Comparison of ENCODE assay signal across 19 cellular contexts in the genomic region with DNA sequence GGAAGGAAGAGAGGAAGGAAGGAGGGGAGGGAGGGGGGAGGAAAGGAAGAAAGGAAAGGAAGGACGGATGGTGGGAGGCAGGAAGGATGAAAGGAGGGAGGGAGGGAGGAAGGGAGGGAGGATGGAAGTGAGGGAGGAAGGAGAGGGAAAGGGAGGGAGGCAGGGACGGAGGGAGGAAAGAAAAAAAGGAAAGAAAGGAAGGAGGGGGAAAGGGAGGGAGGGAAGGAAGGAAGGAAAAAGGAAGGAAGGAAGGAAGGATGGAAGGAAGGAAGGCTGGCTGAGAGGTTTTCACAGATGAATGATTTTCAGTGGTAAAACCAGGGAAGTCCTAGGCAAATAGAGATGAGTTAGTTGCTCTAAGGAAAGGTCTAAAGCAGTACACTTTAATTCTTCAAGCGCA.
DNase-seq lines count a peak whose midpoint lies in the region; ATAC-seq, FAIRE-seq and TF ChIP-seq lines count a peak whose summit lies in the region.
"Had no signal": no experiment of that assay in that cellular context is flagged by ENCODE, and none has a peak within 500 bp of the region (broad histone marks: within the 10 kb centered on the region; RNA-seq: fewer than 3 reads in every experiment).

No MANE protein-coding gene starts in this region.

- no peak overlapping the region for H3K4me2 ChIP-seq in H9 (ENCODE audit: insufficient read depth, insufficient read length, low read length)
- H3K4me2 ChIP-seq in H1 (ENCODE audit: insufficient read depth in 1 of 2, low read depth in 2 of 2, low read length in 2 of 2): 0 out of 4 replicates have a peak overlapping the region, but pooled peaks of 1 of the 2 experiments have one; percentile 29
- H3K4me2 ChIP-seq: BLaER1 treated with 17β-estradiol and CSF1 and Interleukin-3, amounts not matched to agents 10 nM and 100 nM had no signal

- no peak overlapping the region for H4K91ac ChIP-seq in H9 (ENCODE audit: insufficient read length, low read depth, low read length)
- H4K91ac ChIP-seq in H1 (replicated peaks; ENCODE audit: insufficient read length, low read length): peak overlapping the region; percentile 38

- H2AK5ac ChIP-seq in H9 (ENCODE audit: insufficient read length, low read length) (no peak overlapping the region), H1 (ENCODE audit: low read depth, low read length) (0 out of 2 replicates have a peak overlapping the region, but pooled peaks have one; percentile 19)

- TF ChIP-seq EP300 in H1 (IDR thresholded peaks at IDR 0.05; ENCODE audit: borderline replicate concordance in 1 of 2, low read depth in 2 of 2, low read length in 2 of 2): no peak

- no peak for DNase-seq in H9
- no peak for DNase-seq in H1 (ENCODE audit: low read depth in 1 of 2, low spot score in 2 of 2)
- DNase-seq in GM13977 (ENCODE audit: low spot score): no peak
- DNase-seq: Calu3; CD8-positive, alpha-beta T cell; DMS79 treated with DMSO at 0.1 percent for 48 hours; GF-D8; Kasumi-1; KG1 had no signal

- no peak for TF ChIP-seq POLR2A in H1 (IDR thresholded peaks at IDR 0.05; ENCODE audit: control extremely low read depth in 1 of 2, low read depth in 2 of 2, low read length in 2 of 2)

- H2BK5ac ChIP-seq in H9 (ENCODE audit: insufficient read length, low read length) (no peak overlapping the region), H1 (ENCODE audit: low read depth, low read length) (peak overlapping the region; percentile 36; the same call in 1 of the 2 replicates)

- no peaks in the 10 kb centered on the region for H3K27me3 ChIP-seq in H9 (ENCODE audit: insufficient read depth, low read length)
- H3K27me3 ChIP-seq in HUES64 (ENCODE audit: insufficient read depth, low read length): no peaks in the 10 kb centered on the region
- H3K27me3 ChIP-seq in H1 (replicated peaks in 1 of 4; ENCODE audit: control insufficient read depth in 3 of 4, extremely low read depth in 1 of 4, insufficient read depth in 3 of 4, low read length in 3 of 4): no peaks in the 10 kb centered on the region
- no peaks in the 10 kb centered on the region for H3K27me3 ChIP-seq in iPS-20b (ENCODE audit: insufficient read depth, low read length)
- H3K27me3 ChIP-seq: BLaER1 treated with 17β-estradiol and CSF1 and Interleukin-3, amounts not matched to agents 10 nM and 100 nM had no signal

- no peak for TF ChIP-seq CTCF in H9 (conservative IDR thresholded peaks at IDR 0.05)
- no peak for TF ChIP-seq CTCF in H1 (IDR thresholded peaks at IDR 0.05; ENCODE audit: control extremely low read depth in 1 of 3, insufficient read depth in 1 of 3, low read depth in 1 of 3, low read length in 3 of 3)
- TF ChIP-seq CTCF in GM13977 (IDR thresholded peaks at IDR 0.05; ENCODE audit: extremely low read depth, insufficient read depth, missing control alignments): no peak

- no peak overlapping the region for H2BK12ac ChIP-seq in H9 (ENCODE audit: insufficient read length, low read depth, low read length)
- H2BK12ac ChIP-seq in H1 (ENCODE audit: low read depth, low read length): peak overlapping the region; percentile 50; the same call in 1 of the 2 replicates

- H2AFZ ChIP-seq in H9 (ENCODE audit: low read length) (no peak overlapping the region), H1 (ENCODE audit: low read length) (no peak overlapping the region)

- H3K14ac ChIP-seq in H9 (ENCODE audit: insufficient read depth, low read length) (no peak overlapping the region), H1 (ENCODE audit: insufficient read length) (no peak overlapping the region)

- CTCF ChIA-PET in H1 (lab: Charles Lee; ENCODE audit: partially characterized antibody): no interaction called here

- no peak overlapping the region for H3K23ac ChIP-seq in H9 (ENCODE audit: insufficient read length, low read depth, low read length)
- no peak overlapping the region for H3K23ac ChIP-seq in H1 (ENCODE audit: insufficient read length)

- no peak for FAIRE-seq in H1 (lab: Jason Lieb, UNC)
- FAIRE-seq: H54 had no signal

- H2BK120ac ChIP-seq in H9 (ENCODE audit: low read depth, low read length, poor library complexity, severe bottlenecking): no peak overlapping the region
- H2BK120ac ChIP-seq in H1 (replicated peaks; ENCODE audit: low read depth, low read length): no peak overlapping the region

- H3K79me1 ChIP-seq in H9 (ENCODE audit: insufficient read depth, low read depth, low read length, poor library complexity, severe bottlenecking) (no peaks in the 10 kb centered on the region), H1 (ENCODE audit: low read depth, low read length) (no peaks in the 10 kb centered on the region)

- no peaks in the 10 kb centered on the region for H4K20me1 ChIP-seq in H9 (ENCODE audit: control insufficient read depth, insufficient read depth, insufficient read length)
- no peaks in the 10 kb centered on the region for H4K20me1 ChIP-seq in H1 (replicated peaks in 1 of 2; ENCODE audit: control insufficient read depth in 1 of 2, insufficient read depth in 2 of 2, low read length in 2 of 2)
- H4K20me1 ChIP-seq: BLaER1 treated with 17β-estradiol and CSF1 and Interleukin-3, amounts not matched to agents 10 nM and 100 nM had no signal

- H3K4me1 ChIP-seq in H9 (ENCODE audit: insufficient read depth, low read length) (no peaks in the 10 kb centered on the region; the same call in 1 of the 2 replicates), HUES64 (ENCODE audit: insufficient read depth, low read length) (peaks cover 37% of the 10 kb centered on the region), H1 (replicated peaks in 1 of 4; ENCODE audit: control insufficient read depth in 3 of 4, insufficient read depth in 4 of 4, low read length in 3 of 4) (peaks cover 4 to 27% (median 15%) of the 10 kb centered on the region in 4 experiments), iPS-20b (ENCODE audit: insufficient read depth, low read length) (peaks cover 35% of the 10 kb centered on the region; the same call in 1 of the 2 replicates)

- POLR2A ChIA-PET in H1 (lab: Charles Lee; ENCODE audit: partially characterized antibody): interaction anchor here (0.5 to 1.1 kb wide), 4 partner anchors 11 to 446 kb away, joined by 3 to 5 read pairs (median 4); no protein-coding TSS in a partner anchor

- no peak overlapping the region for H2BK20ac ChIP-seq in H9 (ENCODE audit: low read depth, low read length, poor library complexity, severe bottlenecking)
- H2BK20ac ChIP-seq in H1 (ENCODE audit: low read length): peak overlapping the region; percentile 27; the same call in 1 of the 2 replicates

- no peaks in the 10 kb centered on the region for H3K36me3 ChIP-seq in HUES64 (ENCODE audit: insufficient read depth, low read length)
- H3K36me3 ChIP-seq in H1 (ENCODE audit: control insufficient read depth in 2 of 4, insufficient read depth in 4 of 4, low read length in 3 of 4): no peaks in the 10 kb centered on the region
- H3K36me3 ChIP-seq in iPS-20b (ENCODE audit: insufficient read depth, low read depth, low read length): no peaks in the 10 kb centered on the region
- H3K36me3 ChIP-seq: BLaER1 treated with 17β-estradiol and CSF1 and Interleukin-3, amounts not matched to agents 10 nM and 100 nM had no signal

- H4K5ac ChIP-seq in H9 (ENCODE audit: insufficient read length, low read depth, low read length) (no peak overlapping the region), H1 (ENCODE audit: insufficient read length, low read depth, low read length) (no peak overlapping the region)

- no peak overlapping the region for H3K18ac ChIP-seq in H9 (ENCODE audit: insufficient read length, low read depth, low read length)
- H3K18ac ChIP-seq in H1 (ENCODE audit: extremely low read depth, low read length): no peak overlapping the region; the same call in 1 of the 2 replicates

- whole genome bisulfite sequencing in H9 (ENCODE audit: extremely low coverage, insufficient read length, low lambda C conversion rate): no CpG with 5 or more reads among the region's 3 CpGs
- WGBS in HUES64: 76% methylated on average over 3 of the region's 3 CpGs
- whole genome bisulfite sequencing in H1 (ENCODE audit: extremely low coverage in 1 of 2, insufficient coverage in 1 of 2, insufficient read length in 1 of 2, insufficient replicate concordance in 2 of 2, low coverage in 1 of 2, low lambda C conversion rate in 2 of 2, missing lambda C conversion rate in 1 of 2), 2 experiments: 62% methylated on average over 3 of the region's 3 CpGs; no CpG with 5 or more reads in 1 of the 2 experiments

- no peak overlapping the region for H3T11ph ChIP-seq in H9 (ENCODE audit: low read length)

- in situ Hi-C loops in GM13977 (cut with MboI; ENCODE audit: low pct_unique_long_range_greater_than_20kb, low sequenced_read_pairs, unreplicated experiment): no loop called here

- peaks cover 33 to 49% of the 10 kb centered on the region in 2 experiments for H3K4me1 Mint-ChIP-seq in H9
- H3K4me1 Mint-ChIP-seq: B cell, IgD-negative memory B cell had no signal

- ATAC-seq in HG03139 (IDR thresholded peaks at IDR 0.05; ENCODE audit: unreplicated experiment) (no peak), HG02840 (IDR thresholded peaks at IDR 0.05; ENCODE audit: low FRiP score, unreplicated experiment) (no peak), HG03039 (IDR thresholded peaks at IDR 0.05; ENCODE audit: unreplicated experiment) (no peak)
- ATAC-seq: CD8-positive, alpha-beta T cell; HCT116 had no signal

- H3K4me3 ChIP-seq in HUES64 (ENCODE audit: low read length) (no peak overlapping the region), H1 (ENCODE audit: extremely low read depth in 1 of 4, insufficient read depth in 2 of 4, low read depth in 3 of 4, low read length in 4 of 4) (no peak overlapping the region), iPS-20b (ENCODE audit: low read length) (no peak overlapping the region)
- H3K4me3 ChIP-seq: BLaER1 treated with 17β-estradiol and CSF1 and Interleukin-3, amounts not matched to agents 10 nM and 100 nM had no signal

- H3K4ac ChIP-seq in H9 (ENCODE audit: low read depth, low read length) (no peak overlapping the region), H1 (replicated peaks; ENCODE audit: insufficient read length, low read depth, low read length) (no peak overlapping the region)

- no peak overlapping the region for H2BK15ac ChIP-seq in H9 (ENCODE audit: low read depth, low read length)
- 0 out of 2 replicates have a peak overlapping the region, but pooled peaks have one; percentile 5 for H2BK15ac ChIP-seq in H1 (ENCODE audit: low read length)

- H3K9me3 ChIP-seq in H9 (ENCODE audit: control insufficient read depth, low read depth, low read length): no peaks in the 10 kb centered on the region
- H3K9me3 ChIP-seq in HUES64 (ENCODE audit: insufficient read depth, low read depth, low read length): no peaks in the 10 kb centered on the region
- no peaks in the 10 kb centered on the region for H3K9me3 ChIP-seq in H1 (ENCODE audit: insufficient read depth in 2 of 2, low read depth in 1 of 2, low read length in 1 of 2)
- H3K9me3 ChIP-seq in iPS-20b (ENCODE audit: insufficient read depth, low read depth, low read length): no peaks in the 10 kb centered on the region

- H4K8ac ChIP-seq in H9 (replicated peaks; ENCODE audit: insufficient read length, low read depth, low read length): no peak overlapping the region
- no peak overlapping the region for H4K8ac ChIP-seq in H1 (ENCODE audit: extremely low read depth, insufficient read depth, low read length)

- H3K23me2 ChIP-seq in H9 (ENCODE audit: insufficient read length, low read depth, low read length, poor library complexity, severe bottlenecking) (no peaks in the 10 kb centered on the region), H1 (ENCODE audit: low read depth, low read length) (no peaks in the 10 kb centered on the region; the same call in 1 of the 2 replicates)

- H3K4me3 Mint-ChIP-seq in H9: no peak overlapping the region
- H3K4me3 Mint-ChIP-seq: B cell; CD8-positive, alpha-beta T cell; IgD-negative memory B cell had no signal

- H3K9ac ChIP-seq in H9 (ENCODE audit: extremely low read depth, insufficient read length, low read length) (no peak overlapping the region), HUES64 (ENCODE audit: low read depth, low read length) (no peak overlapping the region), H1 (replicated peaks in 1 of 4; ENCODE audit: extremely low read depth in 1 of 4, low read depth in 3 of 4, low read length in 3 of 4) (no peak overlapping the region), iPS-20b (ENCODE audit: low read depth, low read length) (peak overlapping the region; percentile 38; the same call in 1 of the 2 replicates)
- H3K9ac ChIP-seq: BLaER1 treated with 17β-estradiol and CSF1 and Interleukin-3, amounts not matched to agents 10 nM and 100 nM had no signal

- no peak overlapping the region for H3K56ac ChIP-seq in H9 (ENCODE audit: insufficient read length, low read depth, low read length)
- no peak overlapping the region for H3K56ac ChIP-seq in H1 (replicated peaks; ENCODE audit: insufficient read length, low read depth, low read length)

- peak overlapping the region in 2 of 3 experiments; percentile 66 to 92; a peak in 3 of 7 replicates for H3K27ac Mint-ChIP-seq in H9
- H3K27ac Mint-ChIP-seq: B cell; CD8-positive, alpha-beta T cell; IgD-negative memory B cell had no signal

- peaks cover 5% of the 10 kb centered on the region for H3K27me3 Mint-ChIP-seq in H9 (ENCODE audit: low read depth)

- peaks cover 4 to 5% of the 10 kb centered on the region in 2 experiments; a peak in 3 of 5 replicates for H3K9me3 Mint-ChIP-seq in H9

- H3K79me2 ChIP-seq in H9 (ENCODE audit: insufficient read depth, low read length): no peaks in the 10 kb centered on the region
- no peaks in the 10 kb centered on the region for H3K79me2 ChIP-seq in H1 (ENCODE audit: control insufficient read depth in 1 of 2, insufficient read depth in 2 of 2, low read length in 2 of 2)

- H3K36me3 Mint-ChIP-seq in H9 (ENCODE audit: insufficient read depth in 1 of 3, low read depth in 3 of 3): peaks cover 0 to 6% (median 2%) of the 10 kb centered on the region in 3 experiments; a peak in 3 of 7 replicates
- H3K36me3 Mint-ChIP-seq: CD8-positive, alpha-beta T cell; IgD-negative memory B cell had no signal

- H3K27ac ChIP-seq in H9 (ENCODE audit: insufficient read length, low read depth, low read length) (no peak overlapping the region), HUES64 (ENCODE audit: low read depth, low read length) (peak overlapping the region; percentile 75; the same call in 1 of the 2 replicates), H1 (ENCODE audit: low read depth, low read length) (no peak overlapping the region), iPS-20b (ENCODE audit: low read length) (no peak overlapping the region)
- H3K27ac ChIP-seq: BLaER1 treated with 17β-estradiol and CSF1 and Interleukin-3, amounts not matched to agents 10 nM and 100 nM had no signal

- no peak for TF ChIP-seq RAD21 in H1 (IDR thresholded peaks at IDR 0.05 in 1 of 2, conservative IDR thresholded peaks at IDR 0.05 in 1 of 2; ENCODE audit: low read depth in 2 of 2, low read length in 2 of 2)
